ENCODE assay signal across 20 cellular contexts in genomic region chr10:95544783-95545500, GRCh38. TPM values are rescaled to one million over a fixed set of nuclear protein-coding genes. Genes with fewer than 3 reads are reported as not detected.
DNase-seq lines count a peak whose midpoint lies in the region; ATAC-seq and TF ChIP-seq lines count a peak whose summit lies in the region.
"Had no signal": no experiment of that assay in that cellular context is flagged by ENCODE, and none has a peak within 500 bp of the region (broad histone marks: within the 10 kb centered on the region; RNA-seq: fewer than 3 reads in every experiment).

No MANE protein-coding gene starts in this region.

- no peak for TF ChIP-seq POLR2A in gastroesophageal sphincter (IDR thresholded peaks at IDR 0.05)

- H3K9me3 ChIP-seq in gastroesophageal sphincter: no peaks in the 10 kb centered on the region
- H3K9me3 ChIP-seq: vagina had no signal

- intact Hi-C loops in CD14-positive monocyte (cut with micrococcal nuclease): no loop called here

- H3K9me3 Mint-ChIP-seq in stimulated activated naive CD8-positive, alpha-beta T cell treated with anti-CD3 and anti-CD28 coated beads, Interleukin-15, amount 100 ng/mL, for 72 hours: no peaks in the 10 kb centered on the region
- H3K9me3 Mint-ChIP-seq in nephron progenitor cell (peaks cover 5% of the 10 kb centered on the region), CD14-positive monocyte (peaks cover 0 to 3% (median 0%) of the 10 kb centered on the region in 7 donors)
- H3K9me3 Mint-ChIP-seq: stimulated activated memory B cell treated with anti-CD40 and anti-IgM and Interleukin-4, amounts not matched to agents 10 μg/mL and 1 μg/mL and 100 μg/mL, for 72 hours had no signal

- no peak for TF ChIP-seq CTCF in gastroesophageal sphincter (IDR thresholded peaks at IDR 0.05)
- no peak for TF ChIP-seq CTCF in nephron progenitor cell (IDR thresholded peaks at IDR 0.05)
- TF ChIP-seq CTCF in CD14-positive monocyte (IDR thresholded peaks at IDR 0.05): no peak

- peak overlapping the region; percentile 7 to 23 for H3K4me3 ChIP-seq in gastroesophageal sphincter
- H3K4me3 ChIP-seq: skin epidermis, vagina had no signal

- H3K4me1 ChIP-seq in gastroesophageal sphincter: peaks cover 13 to 100% (median 18%) of the 10 kb centered on the region in 3 donors
- H3K4me1 ChIP-seq: foreskin keratinocyte had no signal

- H3K36me3 Mint-ChIP-seq in nephron progenitor cell (ENCODE audit: low read depth): peaks cover 5% of the 10 kb centered on the region
- H3K36me3 Mint-ChIP-seq in CD14-positive monocyte: no peaks in the 10 kb centered on the region
- H3K36me3 Mint-ChIP-seq: activated naive CD8-positive, alpha-beta T cell; stimulated activated memory B cell treated with anti-CD40 and anti-IgM and Interleukin-4, amounts not matched to agents 10 μg/mL and 1 μg/mL and 100 μg/mL, for 72 hours had no signal

- WGBS in gastroesophageal sphincter (ENCODE audit: low coverage in 1 of 2), 2 donors: 22 to 52% methylated on average over 6 to 8 of the region's 12 CpGs

- no peak overlapping the region for H3K27ac Mint-ChIP-seq in stimulated activated naive CD8-positive, alpha-beta T cell treated with anti-CD3 and anti-CD28 coated beads, Interleukin-15, amount 100 ng/mL, for 72 hours
- H3K27ac Mint-ChIP-seq in nephron progenitor cell: peak overlapping the region; percentile 14
- no peak overlapping the region for H3K27ac Mint-ChIP-seq in CD14-positive monocyte
- H3K27ac Mint-ChIP-seq: activated CD4-positive, alpha-beta T cell treated with anti-CD3 and anti-CD28 coated beads for 36 hours; activated naive CD8-positive, alpha-beta T cell; stimulated activated memory B cell treated with anti-CD40 and anti-IgM and Interleukin-4, amounts not matched to agents 10 μg/mL and 1 μg/mL and 100 μg/mL, for 72 hours had no signal

- no peaks in the 10 kb centered on the region for H3K27me3 ChIP-seq in gastroesophageal sphincter
- H3K27me3 ChIP-seq: vagina had no signal

- H3K4me1 Mint-ChIP-seq in stimulated activated naive CD8-positive, alpha-beta T cell treated with anti-CD3 and anti-CD28 coated beads, Interleukin-15, amount 100 ng/mL, for 72 hours: no peaks in the 10 kb centered on the region
- H3K4me1 Mint-ChIP-seq in nephron progenitor cell: peaks cover 34% of the 10 kb centered on the region
- no peaks in the 10 kb centered on the region for H3K4me1 Mint-ChIP-seq in CD14-positive monocyte
- H3K4me1 Mint-ChIP-seq: activated CD4-positive, alpha-beta T cell treated with anti-CD3 and anti-CD28 coated beads for 36 hours; stimulated activated memory B cell treated with anti-CD40 and anti-IgM and Interleukin-4, amounts not matched to agents 10 μg/mL and 1 μg/mL and 100 μg/mL, for 72 hours had no signal

- no peaks in the 10 kb centered on the region for H3K27me3 Mint-ChIP-seq in stimulated activated naive CD8-positive, alpha-beta T cell treated with anti-CD3 and anti-CD28 coated beads, Interleukin-15, amount 100 ng/mL, for 72 hours
- H3K27me3 Mint-ChIP-seq in nephron progenitor cell (ENCODE audit: low read depth, poor library complexity): peaks cover 4% of the 10 kb centered on the region
- H3K27me3 Mint-ChIP-seq in CD14-positive monocyte (ENCODE audit: low read depth in 3 of 3): peaks cover 1 to 7% (median 5%) of the 10 kb centered on the region in 3 donors
- H3K27me3 Mint-ChIP-seq: activated CD4-positive, alpha-beta T cell treated with anti-CD3 and anti-CD28 coated beads for 36 hours had no signal

- H3K36me3 ChIP-seq in gastroesophageal sphincter: no peaks in the 10 kb centered on the region
- H3K36me3 ChIP-seq: vagina had no signal

- TF ChIP-seq EP300 in gastroesophageal sphincter (IDR thresholded peaks at IDR 0.05): no peak

- no peak overlapping the region for H3K4me3 Mint-ChIP-seq in stimulated activated naive CD8-positive, alpha-beta T cell treated with anti-CD3 and anti-CD28 coated beads, Interleukin-15, amount 100 ng/mL, for 72 hours
- H3K4me3 Mint-ChIP-seq in nephron progenitor cell (peak overlapping the region; percentile 27), CD14-positive monocyte (no peak overlapping the region)
- H3K4me3 Mint-ChIP-seq: activated CD4-positive, alpha-beta T cell treated with anti-CD3 and anti-CD28 coated beads for 36 hours; activated naive CD8-positive, alpha-beta T cell; stimulated activated memory B cell treated with anti-CD40 and anti-IgM and Interleukin-4, amounts not matched to agents 10 μg/mL and 1 μg/mL and 100 μg/mL, for 72 hours had no signal

- peak overlapping the region; percentile 84 to 100 (median 94) for H3K27ac ChIP-seq in gastroesophageal sphincter
- H3K27ac ChIP-seq: foreskin keratinocyte, HL-60, KMS-11, skin epidermis had no signal

- ATAC-seq in stimulated activated naive CD8-positive, alpha-beta T cell treated with anti-CD3 and anti-CD28 coated beads, Interleukin-15, Interleukin-2, amounts not matched to agents 100 U/mL and 50 U/mL, for 24 hours: peak; percentile 36
- ATAC-seq in stimulated activated naive CD8-positive, alpha-beta T cell treated with anti-CD3 and anti-CD28 coated beads, Interleukin-15, amount 100 ng/mL, for 72 hours: no peak
- ATAC-seq in gastroesophageal sphincter: no peak
- ATAC-seq: activated CD4-positive, alpha-beta T cell treated with anti-CD3 and anti-CD28 coated beads for 36 hours; foreskin keratinocyte; stimulated activated memory B cell treated with anti-CD40 and anti-IgM and Interleukin-4, amounts not matched to agents 10 μg/mL and 1 μg/mL and 100 μg/mL, for 72 hours had no signal

- DNase-seq in stimulated activated naive CD8-positive, alpha-beta T cell treated with anti-CD3 and anti-CD28 coated beads, Interleukin-15, Interleukin-2, amounts not matched to agents 100 U/mL and 50 U/mL, for 24 hours: no peak
- no peak for DNase-seq in stimulated activated naive CD8-positive, alpha-beta T cell treated with anti-CD3 and anti-CD28 coated beads, Interleukin-15, amount 100 ng/mL, for 72 hours
- no peak for DNase-seq in nephron progenitor cell
- DNase-seq in AG08395 (ENCODE audit: low spot score): no peak
- no peak for DNase-seq in HK-2 (ENCODE audit: unreplicated experiment)
- no peak for DNase-seq in stimulated activated naive CD4-positive, alpha-beta T cell (lab: John Stamatoyannopoulos, UW)
- DNase-seq in CD14-positive monocyte (ENCODE audit: low spot score): no peak
- DNase-seq: activated CD4-positive, alpha-beta T cell treated with anti-CD3 and anti-CD28 coated beads for 36 hours; activated T-cell treated with anti-CD3 and anti-CD28 coated beads for 4 hours; foreskin keratinocyte; mammary epithelial cell; NCI-H1105 treated with DMSO at 0.1 percent for 48 hours; SHP77 had no signal

RNA-seq across cellular contexts. Expression of gene SORBS1, which starts 16.2 kb away (rescaled TPM):
- 1,000 to 10,000 TPM; 1,866 to 2,220 (median 1,948) TPM for total RNA-seq in gastroesophageal sphincter
- under 1 TPM in 1 of 2 donors, not detected in 1; 0.15 TPM for polyA plus RNA-seq in CD14-positive monocyte
